In the genomic region with DNA sequence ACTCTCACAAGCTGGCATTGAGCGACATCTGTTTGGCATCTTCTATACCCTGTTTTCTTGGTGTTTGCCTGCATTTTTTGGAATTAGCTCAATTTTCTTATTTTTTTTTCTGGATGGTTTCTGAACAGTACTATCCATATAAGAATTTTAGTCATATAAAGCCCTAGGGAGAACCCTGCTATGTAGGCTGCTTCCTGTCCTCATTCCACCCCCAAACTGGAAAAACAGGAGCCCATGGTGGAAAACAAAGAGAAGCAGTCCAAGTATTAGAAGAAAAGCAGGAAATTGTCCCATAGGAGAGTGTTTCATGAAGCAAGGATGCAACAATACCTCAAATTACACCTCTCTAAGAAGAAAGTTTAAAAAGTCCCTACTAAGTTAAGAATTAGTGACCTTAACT, we compare ENCODE assay signal across 25 cellular contexts.
"Had no signal": no experiment of that assay in that cellular context is flagged by ENCODE, and none has a peak within 500 bp of the region (broad histone marks: within the 10 kb centered on the region; RNA-seq: fewer than 3 reads in every experiment).

No MANE protein-coding gene starts in this region.

- H3K27me3 ChIP-seq: left lung, pancreas, stomach, testis, thyroid gland, transverse colon, upper lobe of left lung, vagina had no signal

- H3K9me3 ChIP-seq: left lung, lower lobe of right lung, pancreas, psoas muscle, stomach, testis, thyroid gland, transverse colon, upper lobe of left lung, vagina had no signal

- H3K4me3 ChIP-seq: left lung, lower lobe of right lung, pancreas, psoas muscle, skin epidermis, stomach, testis, thyroid gland, transverse colon, upper lobe of left lung, vagina had no signal

- H3K27ac ChIP-seq: left lung, lower lobe of right lung, pancreas, psoas muscle, stomach, testis, transverse colon, upper lobe of left lung, vagina had no signal

- ATAC-seq: left colon; left lung; lower lobe of right lung; natural killer cell; psoas muscle; sciatic nerve; stimulated activated naive B cell treated with anti-CD40 and anti-IgM and Interleukin-4, amounts not matched to agents 10 μg/mL and 1 μg/mL and 100 μg/mL, for 72 hours; stimulated activated naive CD8-positive, alpha-beta T cell treated with anti-CD3 and anti-CD28 coated beads, Interleukin-15, Interleukin-2, amounts not matched to agents 100 U/mL and 50 U/mL, for 24 hours had no signal

- DNase-seq: hypothalamus; immature natural killer cell; kidney; left colon; left lung; lower lobe of right lung; mesendoderm; naive B cell; natural killer cell; pancreas; psoas muscle; stimulated activated CD4-positive, alpha-beta T cell treated with anti-CD3 and anti-CD28 coated beads, Interleukin-12 subunit alpha, Interleukin-12 subunit beta, amount 100 ng/mL, for 4 hours; stimulated activated CD4-positive, alpha-beta T cell treated with anti-CD3 and anti-CD28 coated beads, Interleukin-15, amount 100 ng/mL, for 24 hours; stimulated activated CD4-positive, alpha-beta T cell treated with anti-CD3 and anti-CD28 coated beads, Interleukin-2, amount 100 ng/mL, for 24 hours; stimulated activated CD4-positive, alpha-beta T cell treated with anti-CD3 and anti-CD28 coated beads, Interleukin-4, amount 100 ng/mL, for 1 hour; stimulated activated naive B cell treated with anti-CD40 and anti-IgM and Interleukin-4, amounts not matched to agents 10 μg/mL and 1 μg/mL and 100 μg/mL, for 72 hours; stimulated activated naive CD8-positive, alpha-beta T cell treated with anti-CD3 and anti-CD28 coated beads, Interleukin-15, Interleukin-2, amounts not matched to agents 100 U/mL and 50 U/mL, for 24 hours; stomach; testis; thyroid gland; transverse colon; upper lobe of left lung had no signal

- H3K36me3 ChIP-seq: left lung, lower lobe of right lung, pancreas, stomach, thyroid gland, transverse colon, upper lobe of left lung, vagina had no signal

- FAIRE-seq: kidney, pancreas had no signal

- H3K4me1 ChIP-seq: lower lobe of right lung, pancreas, psoas muscle, stomach, testis, transverse colon, upper lobe of left lung had no signal
